ENCODE assay signal across 8 cellular contexts in genomic region chr14:59301354-59301753, GRCh38.
DNase-seq lines count a peak whose midpoint lies in the region; ATAC-seq and TF ChIP-seq lines count a peak whose summit lies in the region.

No MANE protein-coding gene starts in this region.

- H4K20me1 ChIP-seq in BLaER1 treated with 17β-estradiol and CSF1 and Interleukin-3, amounts not matched to agents 10 nM and 100 nM: no peaks in the 10 kb centered on the region
- no peaks in the 10 kb centered on the region for H4K20me1 ChIP-seq in SK-N-SH (ENCODE audit: insufficient read depth)

- ATAC-seq in GM19025 (IDR thresholded peaks at IDR 0.05; ENCODE audit: low read depth, unreplicated experiment) (peak; percentile 86), HG03139 (IDR thresholded peaks at IDR 0.05; ENCODE audit: unreplicated experiment) (peak; percentile 75)

- 92% methylated on average over 6 of the region's 6 CpGs for WGBS in SK-N-SH (ENCODE audit: low lambda C conversion rate)

- peaks cover 2% of the 10 kb centered on the region for H3K36me3 Mint-ChIP-seq in T-helper 2 cell treated with Interferon-gamma antibody and Interleukin-4, amounts not matched to agents 5 μg/mL and 100 μg/mL, for 36 hours (ENCODE audit: low read depth)

- peaks cover 13% of the 10 kb centered on the region for H3F3A ChIP-seq in SK-N-SH (replicated peaks; ENCODE audit: insufficient read depth)

- H3K27ac Mint-ChIP-seq in T-helper 2 cell treated with Interferon-gamma antibody and Interleukin-4, amounts not matched to agents 5 μg/mL and 100 μg/mL, for 36 hours: peak overlapping the region; percentile 26

- no peaks in the 10 kb centered on the region for H3K27me3 ChIP-seq in BLaER1 treated with 17β-estradiol and CSF1 and Interleukin-3, amounts not matched to agents 10 nM and 100 nM
- H3K27me3 ChIP-seq in SK-N-SH (ENCODE audit: insufficient read depth): no peaks in the 10 kb centered on the region

- CTCF ChIA-PET in SK-N-SH (lab: Yijun Ruan, JAX): no interaction called here

- H3K4me1 ChIP-seq in BLaER1 treated with 17β-estradiol and CSF1 and Interleukin-3, amounts not matched to agents 10 nM and 100 nM: peaks cover 28 to 100% (median 94%) of the 10 kb centered on the region in 10 experiments
- H3K4me1 ChIP-seq in SK-N-SH (ENCODE audit: control insufficient read depth in 1 of 2, insufficient read depth in 2 of 2, low read depth in 1 of 2, low read length in 1 of 2): peaks cover 5 to 13% of the 10 kb centered on the region in 2 experiments

- H3K36me3 ChIP-seq in BLaER1 treated with 17β-estradiol and CSF1 and Interleukin-3, amounts not matched to agents 10 nM and 100 nM: no peaks in the 10 kb centered on the region
- H3K36me3 ChIP-seq in SK-N-SH (replicated peaks in 1 of 2; ENCODE audit: control insufficient read depth in 1 of 2, insufficient read depth in 2 of 2, low read length in 1 of 2): no peaks in the 10 kb centered on the region

- H3K4me3 ChIP-seq in BLaER1 treated with 17β-estradiol and CSF1 and Interleukin-3, amounts not matched to agents 10 nM and 100 nM: no peak overlapping the region; a peak in 1 of 20 replicates
- H3K4me3 ChIP-seq in SK-N-SH (ENCODE audit: low read depth in 2 of 2, low read length in 1 of 2): no peak overlapping the region

- peak overlapping the region; percentile 59 to 85 (median 77) for H3K4me2 ChIP-seq in BLaER1 treated with 17β-estradiol and CSF1 and Interleukin-3, amounts not matched to agents 10 nM and 100 nM
- no peak overlapping the region for H3K4me2 ChIP-seq in SK-N-SH

- POLR2A ChIA-PET in SK-N-SH (lab: Yijun Ruan, JAX): no interaction called here

- H3K9me3 Mint-ChIP-seq in T-helper 2 cell treated with Interferon-gamma antibody and Interleukin-4, amounts not matched to agents 5 μg/mL and 100 μg/mL, for 36 hours: no peaks in the 10 kb centered on the region

- peak overlapping the region in 8 of 11 experiments; percentile 38 to 88 (median 78); a peak in 16 of 22 replicates for H3K27ac ChIP-seq in BLaER1 treated with 17β-estradiol and CSF1 and Interleukin-3, amounts not matched to agents 10 nM and 100 nM
- no peak overlapping the region for H3K27ac ChIP-seq in SK-N-SH (ENCODE audit: low read depth in 2 of 2, low read length in 1 of 2)

- no peaks in the 10 kb centered on the region for H3K79me2 ChIP-seq in SK-N-SH (ENCODE audit: insufficient read depth)

- H2AFZ ChIP-seq in SK-N-SH (ENCODE audit: low read depth): no peak overlapping the region

- no peak for TF ChIP-seq CTCF in SK-N-SH (IDR thresholded peaks at IDR 0.05)

- H3K27me3 Mint-ChIP-seq in T-helper 2 cell treated with Interferon-gamma antibody and Interleukin-4, amounts not matched to agents 5 μg/mL and 100 μg/mL, for 36 hours (ENCODE audit: low read depth): no peaks in the 10 kb centered on the region

- peaks cover 48% of the 10 kb centered on the region for H3K4me1 Mint-ChIP-seq in T-helper 2 cell treated with Interferon-gamma antibody and Interleukin-4, amounts not matched to agents 5 μg/mL and 100 μg/mL, for 36 hours (ENCODE audit: low read depth)

- peak; percentile 31 for DNase-seq in T-helper 2 cell treated with Interferon-gamma antibody and Interleukin-4, amounts not matched to agents 5 μg/mL and 100 μg/mL, for 36 hours (ENCODE audit: low spot score)
- no peak for DNase-seq in 8988T
- DNase-seq in hepatic stellate cell (ENCODE audit: low spot score): no peak
- DNase-seq in NCI-H226: no peak
- no peak for DNase-seq in SK-N-SH

- peak overlapping the region; percentile 54 for H3K4me3 Mint-ChIP-seq in T-helper 2 cell treated with Interferon-gamma antibody and Interleukin-4, amounts not matched to agents 5 μg/mL and 100 μg/mL, for 36 hours

- H3K9me3 ChIP-seq in BLaER1 treated with 17β-estradiol and CSF1 and Interleukin-3, amounts not matched to agents 10 nM and 100 nM (replicated peaks in 1 of 11): peaks cover 0 to 2% (median 0%) of the 10 kb centered on the region in 11 experiments; a peak in 1 of 22 replicates
- no peaks in the 10 kb centered on the region for H3K9me3 ChIP-seq in SK-N-SH

- no peak for TF ChIP-seq EP300 in SK-N-SH (IDR thresholded peaks at IDR 0.05; ENCODE audit: borderline replicate concordance in 1 of 2, low read depth in 1 of 2, low read length in 1 of 2)

- TF ChIP-seq RAD21 in SK-N-SH (IDR thresholded peaks at IDR 0.05; ENCODE audit: low read length): no peak

- peak overlapping the region in 7 of 11 experiments; percentile 14 to 72 (median 67); a peak in 11 of 22 replicates for H3K9ac ChIP-seq in BLaER1 treated with 17β-estradiol and CSF1 and Interleukin-3, amounts not matched to agents 10 nM and 100 nM
- no peak overlapping the region for H3K9ac ChIP-seq in SK-N-SH

- H3K9me2 ChIP-seq in SK-N-SH: no peaks in the 10 kb centered on the region

TF ChIP-seq in SK-N-SH, 30 proteins besides CTCF, POLR2A, EP300 and RAD21:
- no peak for TF ChIP-seq FOXM1 (IDR thresholded peaks at IDR 0.05; ENCODE audit: low read depth)
- no peak for TF ChIP-seq NFIC (IDR thresholded peaks at IDR 0.05; ENCODE audit: borderline replicate concordance)
- TF ChIP-seq MAX (IDR thresholded peaks at IDR 0.05; ENCODE audit: low read depth): no peak
- no peak for TF ChIP-seq TAF1 (IDR thresholded peaks at IDR 0.05; ENCODE audit: borderline replicate concordance, low read depth, low read length)
- no peak for TF ChIP-seq MXI1 (IDR thresholded peaks at IDR 0.05; ENCODE audit: low read depth, low read length)
- TF ChIP-seq JUND (IDR thresholded peaks at IDR 0.05): no peak
- no peak for TF ChIP-seq GATA2 (CRISPR knock-in tag; IDR thresholded peaks at IDR 0.05)

Comparison
In these comparisons a context has a peak if more than half of its experiments do, and no peak if none do; other contexts are left out.
1. H3K27ac ChIP-seq: peak in BLaER1 treated with 17β-estradiol and CSF1 and Interleukin-3, amounts not matched to agents 10 nM and 100 nM (8 of 11); none in SK-N-SH (0 of 2).